8 cellular contexts compared by ENCODE assay signal in genomic region chr14:51093371-51094281, GRCh38. TPM values are rescaled to one million over a fixed set of nuclear protein-coding genes. Genes with fewer than 3 reads are reported as not detected.
DNase-seq lines count a peak whose midpoint lies in the region; ATAC-seq lines count a peak whose summit lies in the region.

No MANE protein-coding gene starts in this region.

- ATAC-seq in naive B cell (ENCODE audit: low read depth in 2 of 2) (peak; percentile 19 to 44), GM21360 (IDR thresholded peaks at IDR 0.05; ENCODE audit: unreplicated experiment) (no peak)

- peaks cover 16% of the 10 kb centered on the region for H3K27me3 ChIP-seq in effector memory CD4-positive, alpha-beta T cell (replicated peaks; ENCODE audit: control insufficient read depth, insufficient read depth, low read length, poor library complexity, severe bottlenecking)
- H3K27me3 ChIP-seq in subcutaneous abdominal adipose tissue (ENCODE audit: control insufficient read depth in 5 of 5, insufficient read depth in 4 of 5, low read length in 5 of 5), result peaks cover 18 to 34% (median 21%) of the 10 kb centered on the region in 5 donors

- no peaks in the 10 kb centered on the region for H3K36me3 ChIP-seq in effector memory CD4-positive, alpha-beta T cell (ENCODE audit: control insufficient read depth, insufficient read depth, low read length)
- no peaks in the 10 kb centered on the region for H3K36me3 ChIP-seq in subcutaneous abdominal adipose tissue (ENCODE audit: control insufficient read depth in 5 of 5, insufficient read depth in 5 of 5, low read length in 5 of 5)

- H3K4me3 Mint-ChIP-seq in activated CD4-positive, alpha-beta T cell treated with anti-CD3 and anti-CD28 coated beads, Interleukin-2, amount 10 ng/mL, durations not matched to agents 7 days and 5 days, result peak overlapping the region; percentile 82
- H3K4me3 Mint-ChIP-seq in naive B cell, result peak overlapping the region; percentile 83 to 98 (median 95)

- H3K4me3 ChIP-seq in GM08714 (ENCODE audit: low read length), result peak overlapping the region; percentile 51; the same call in 1 of the 2 replicates
- H3K4me3 ChIP-seq in effector memory CD4-positive, alpha-beta T cell (ENCODE audit: insufficient read depth, low read depth, low read length, poor library complexity, severe bottlenecking), result peak overlapping the region; percentile 73
- peak overlapping the region in 4 of 5 donors; percentile 44 to 77 (median 70) for H3K4me3 ChIP-seq in subcutaneous abdominal adipose tissue (ENCODE audit: low read depth in 1 of 5, low read length in 5 of 5)

- no peak overlapping the region for H3K27ac Mint-ChIP-seq in activated CD4-positive, alpha-beta T cell treated with anti-CD3 and anti-CD28 coated beads, Interleukin-2, amount 10 ng/mL, durations not matched to agents 7 days and 5 days
- no peak overlapping the region for H3K27ac Mint-ChIP-seq in naive B cell

- no peaks in the 10 kb centered on the region for H3K9me3 ChIP-seq in effector memory CD4-positive, alpha-beta T cell (ENCODE audit: control insufficient read depth, low read length)
- no peaks in the 10 kb centered on the region for H3K9me3 ChIP-seq in subcutaneous abdominal adipose tissue (ENCODE audit: control insufficient read depth in 5 of 5, low read length in 5 of 5)

- no peak overlapping the region for H3K9ac ChIP-seq in subcutaneous abdominal adipose tissue (ENCODE audit: low read length in 5 of 5)

- peak; percentile 31 for DNase-seq in NCI-H2081 treated with DMSO at 0.1 percent for 48 hours (lab: John Stamatoyannopoulos, UW)
- DNase-seq in activated CD4-positive, alpha-beta T cell treated with anti-CD3 and anti-CD28 coated beads, Interleukin-2, amount 10 ng/mL, durations not matched to agents 7 days and 5 days, result peak; percentile 53
- DNase-seq in effector memory CD4-positive, alpha-beta T cell, result no peak
- peak; percentile 40 for DNase-seq in naive B cell
- no peak for DNase-seq in SKM-1 treated with dmso at 0.1 percent for 144 hours (lab: John Stamatoyannopoulos, UW; ENCODE audit: unreplicated experiment)

- CTCF ChIA-PET in activated CD4-positive, alpha-beta T cell treated with anti-CD3 and anti-CD28 coated beads, Interleukin-2, amount 10 ng/mL, durations not matched to agents 7 days and 5 days (lab: Charles Lee), result interaction anchor here (0.5 to 2.9 kb wide), 2 partner anchors 9 to 1329 kb away, joined by 3 to 9 read pairs; no protein-coding TSS in a partner anchor

- H3K4me1 ChIP-seq in effector memory CD4-positive, alpha-beta T cell (ENCODE audit: control insufficient read depth, insufficient read depth, low read length, poor library complexity, severe bottlenecking), result peaks cover 19% of the 10 kb centered on the region
- H3K4me1 ChIP-seq in subcutaneous abdominal adipose tissue (ENCODE audit: control insufficient read depth in 5 of 5, insufficient read depth in 5 of 5, low read length in 5 of 5), result peaks cover 0 to 28% (median 24%) of the 10 kb centered on the region in 5 donors

- H3K27me3 Mint-ChIP-seq in activated CD4-positive, alpha-beta T cell treated with anti-CD3 and anti-CD28 coated beads, Interleukin-2, amount 10 ng/mL, durations not matched to agents 7 days and 5 days, result peaks cover 49% of the 10 kb centered on the region
- H3K27me3 Mint-ChIP-seq in naive B cell, result peaks cover 33 to 40% (median 34%) of the 10 kb centered on the region in 3 donors

- peaks cover 19% of the 10 kb centered on the region for H3K4me1 Mint-ChIP-seq in activated CD4-positive, alpha-beta T cell treated with anti-CD3 and anti-CD28 coated beads, Interleukin-2, amount 10 ng/mL, durations not matched to agents 7 days and 5 days
- H3K4me1 Mint-ChIP-seq in naive B cell, result peaks cover 23 to 29% (median 26%) of the 10 kb centered on the region in 3 donors

- H3K9me3 Mint-ChIP-seq in activated CD4-positive, alpha-beta T cell treated with anti-CD3 and anti-CD28 coated beads, Interleukin-2, amount 10 ng/mL, durations not matched to agents 7 days and 5 days, result no peaks in the 10 kb centered on the region
- H3K9me3 Mint-ChIP-seq in naive B cell, result no peaks in the 10 kb centered on the region

- no peaks in the 10 kb centered on the region for H3K36me3 Mint-ChIP-seq in activated CD4-positive, alpha-beta T cell treated with anti-CD3 and anti-CD28 coated beads, Interleukin-2, amount 10 ng/mL, durations not matched to agents 7 days and 5 days (ENCODE audit: low read depth)
- peaks cover 0 to 8% of the 10 kb centered on the region in 2 donors for H3K36me3 Mint-ChIP-seq in naive B cell

- H3K27ac ChIP-seq in effector memory CD4-positive, alpha-beta T cell (ENCODE audit: insufficient read depth, low read length, poor library complexity, severe bottlenecking), result no peak overlapping the region
- H3K27ac ChIP-seq in subcutaneous abdominal adipose tissue (ENCODE audit: low read depth, low read length), result no peak overlapping the region

- POLR2A ChIA-PET in activated CD4-positive, alpha-beta T cell treated with anti-CD3 and anti-CD28 coated beads, Interleukin-2, amount 10 ng/mL, durations not matched to agents 7 days and 5 days (lab: Charles Lee), result interaction anchor here (0.8 kb wide), 1 partner anchor 146 kb away, joined by 3 read pairs; the partner anchor contains the start of gene TMX1

RNA-seq across cellular contexts. Expression of gene TRIM9, which starts 1.3 kb away (rescaled TPM):
- total RNA-seq in activated CD4-positive, alpha-beta T cell treated with anti-CD3 and anti-CD28 coated beads, Interleukin-2, amount 10 ng/mL, durations not matched to agents 7 days and 5 days, result under 1 TPM; 0.30 to 0.44 TPM
- under 1 TPM in 3 of 6 donors, not detected in 3; 0.15 to 0.21 (median 0.16) TPM for polyA plus RNA-seq in naive B cell (ENCODE audit: low read depth in 6 of 6)

Comparison
In these comparisons a context has a peak if more than half of its experiments do, and no peak if none do; other contexts are left out.
1. DNase-seq: peak in NCI-H2081 treated with DMSO at 0.1 percent for 48 hours (single experiment), activated CD4-positive, alpha-beta T cell treated with anti-CD3 and anti-CD28 coated beads, Interleukin-2, amount 10 ng/mL, durations not matched to agents 7 days and 5 days (single experiment) and naive B cell (single experiment); none in effector memory CD4-positive, alpha-beta T cell (0 of 3) and SKM-1 treated with dmso at 0.1 percent for 144 hours (single experiment).
2. Peak in every context shown above with its lines, with median percentiles within 50 percentile points of each other: H3K4me3 ChIP-seq.